Comparison of ENCODE assay signal across 10 cellular contexts in genomic region chr13:97986841-97987240, GRCh38. TPM values are rescaled to one million over a fixed set of nuclear protein-coding genes. Genes with fewer than 3 reads are reported as not detected.
DNase-seq lines count a peak whose midpoint lies in the region; ATAC-seq and TF ChIP-seq lines count a peak whose summit lies in the region.
"Had no signal": no experiment of that assay in that cellular context is flagged by ENCODE, and none has a peak within 500 bp of the region (broad histone marks: within the 10 kb centered on the region; RNA-seq: fewer than 3 reads in every experiment).

No MANE protein-coding gene starts in this region.

- peak; percentile 43 for DNase-seq in KBM-7
- peak; percentile 20 for DNase-seq in midbrain (lab: John Stamatoyannopoulos, UW)
- no peak for DNase-seq in GM13976 (ENCODE audit: low spot score)
- DNase-seq in cerebellar cortex (ENCODE audit: low spot score), result no peak
- no peak for DNase-seq in activated CD4-positive, alpha-beta T cell treated with anti-CD3 and anti-CD28 coated beads, Interleukin-2, amount 10 ng/mL, durations not matched to agents 24 days and 14 days
- DNase-seq in OCI-M2 (lab: John Stamatoyannopoulos, UW; ENCODE audit: unreplicated experiment), result no peak
- DNase-seq: activated naive CD4-positive, alpha-beta T cell treated with anti-CD3 and anti-CD28 coated beads, Interleukin-2, amount 50 U/mL, for 16 hours; NCI-H187 treated with DMSO at 0.1 percent for 48 hours had no signal

- in situ Hi-C loops in KBM-7 (cut with MboI; ENCODE audit: low pct_unique_long_range_greater_than_20kb, low sequenced_read_pairs), result no loop called here
- in situ Hi-C loops in GM13976 (cut with MboI; ENCODE audit: low sequenced_read_pairs, unreplicated experiment), result loop anchor here (25.0 kb wide), 1 partner anchor 550 kb away; the partner anchor contains the start of gene RAP2A

- peaks cover 54% of the 10 kb centered on the region for H3K36me3 Mint-ChIP-seq in activated CD4-positive, alpha-beta T cell treated with anti-CD3 and anti-CD28 coated beads, Interleukin-2, amount 10 ng/mL, durations not matched to agents 24 days and 14 days (ENCODE audit: low read depth)

- intact Hi-C loops in activated CD4-positive, alpha-beta T cell treated with anti-CD3 and anti-CD28 coated beads, Interleukin-2, amount 10 ng/mL, durations not matched to agents 24 days and 14 days (cut with micrococcal nuclease), result no loop called here

- no peak overlapping the region for H3K4me3 Mint-ChIP-seq in activated CD4-positive, alpha-beta T cell treated with anti-CD3 and anti-CD28 coated beads, Interleukin-2, amount 10 ng/mL, durations not matched to agents 24 days and 14 days

- TF ChIP-seq CTCF in GM13976 (IDR thresholded peaks at IDR 0.05; ENCODE audit: borderline replicate concordance, control extremely low read depth, extremely low read depth, insufficient read depth, missing control alignments), result no peak

- peaks cover 4% of the 10 kb centered on the region for H3K4me1 Mint-ChIP-seq in activated CD4-positive, alpha-beta T cell treated with anti-CD3 and anti-CD28 coated beads, Interleukin-2, amount 10 ng/mL, durations not matched to agents 24 days and 14 days

- ATAC-seq in GM18907 (IDR thresholded peaks at IDR 0.05; ENCODE audit: unreplicated experiment) (peak; percentile 91), HG02571 (IDR thresholded peaks at IDR 0.05; ENCODE audit: unreplicated experiment) (peak; percentile 65)

- H3K27ac Mint-ChIP-seq in activated CD4-positive, alpha-beta T cell treated with anti-CD3 and anti-CD28 coated beads, Interleukin-2, amount 10 ng/mL, durations not matched to agents 24 days and 14 days, result no peak overlapping the region

- H3K27me3 Mint-ChIP-seq in activated CD4-positive, alpha-beta T cell treated with anti-CD3 and anti-CD28 coated beads, Interleukin-2, amount 10 ng/mL, durations not matched to agents 24 days and 14 days, result no peaks in the 10 kb centered on the region

- no peaks in the 10 kb centered on the region for H3K9me3 Mint-ChIP-seq in activated CD4-positive, alpha-beta T cell treated with anti-CD3 and anti-CD28 coated beads, Interleukin-2, amount 10 ng/mL, durations not matched to agents 24 days and 14 days

RNA-seq across cellular contexts. Expression of gene IPO5, which starts 33.4 kb away (rescaled TPM):
- total RNA-seq in activated CD4-positive, alpha-beta T cell treated with anti-CD3 and anti-CD28 coated beads, Interleukin-2, amount 10 ng/mL, durations not matched to agents 24 days and 14 days, result 243 and 245 TPM in 2 replicates

Comparison
In these comparisons a context has a peak if more than half of its experiments do, and no peak if none do; other contexts are left out.
1. DNase-seq: peak in KBM-7 (single experiment) and midbrain (single experiment); none in GM13976 (single experiment), cerebellar cortex (single experiment), activated CD4-positive, alpha-beta T cell treated with anti-CD3 and anti-CD28 coated beads, Interleukin-2, amount 10 ng/mL, durations not matched to agents 24 days and 14 days (single experiment) and OCI-M2 (single experiment).